ENCODE assay signal across 12 cellular contexts in the genomic region with DNA sequence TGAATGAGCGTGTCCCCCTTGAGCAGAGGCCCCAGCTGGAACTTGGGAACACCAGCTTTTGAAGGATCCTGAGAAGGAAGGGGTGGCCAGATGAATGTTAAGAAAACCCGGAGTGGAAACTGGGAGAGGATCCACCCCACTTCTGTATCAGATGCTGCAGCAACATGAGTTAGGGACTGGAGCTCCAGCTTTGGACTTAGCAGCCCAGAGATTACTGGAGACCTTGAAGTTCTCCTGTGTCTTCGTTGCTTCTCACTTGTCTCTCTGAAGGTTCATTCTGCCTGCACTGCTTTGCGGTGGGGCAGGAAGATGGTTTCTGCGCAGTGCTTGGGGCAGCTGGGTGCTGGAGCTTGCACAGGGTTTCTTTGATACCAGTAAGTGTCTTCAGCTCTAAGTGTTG. TPM values are rescaled to one million over a fixed set of nuclear protein-coding genes. Genes with fewer than 3 reads are reported as not detected.
DNase-seq lines count a peak whose midpoint lies in the region; ATAC-seq, FAIRE-seq and TF ChIP-seq lines count a peak whose summit lies in the region.
"Had no signal": no experiment of that assay in that cellular context is flagged by ENCODE, and none has a peak within 500 bp of the region (broad histone marks: within the 10 kb centered on the region; RNA-seq: fewer than 3 reads in every experiment).

No MANE protein-coding gene starts in this region.

- H3K9ac ChIP-seq in endothelial cell of umbilical vein (replicated peaks; ENCODE audit: extremely low read depth, insufficient read depth, low read length) (no peak overlapping the region), trophoblast cell (ENCODE audit: low read length) (no peak overlapping the region)

- DNase-seq in activated naive CD4-positive, alpha-beta T cell treated with anti-CD3 and anti-CD28 coated beads, Interleukin-2, amount 50 U/mL, for 72 hours (ENCODE audit: low spot score in 2 of 2) = no peak
- DNase-seq in activated naive CD4-positive, alpha-beta T cell treated with anti-CD3 and anti-CD28 coated beads, Interleukin-2, amount 50 U/mL, for 16 hours = no peak
- peak; percentile 34 for DNase-seq in RPMI7951 (ENCODE audit: low read depth)
- DNase-seq in endothelial cell of umbilical vein (ENCODE audit: low read depth, low spot score) = no peak
- no peak for DNase-seq in trophoblast cell
- DNase-seq in GM19238 (ENCODE audit: insufficient read length, low spot score) = no peak
- no peak for DNase-seq in NOMO-1 treated with dmso at 0.1 percent for 144 hours (lab: John Stamatoyannopoulos, UW; ENCODE audit: unreplicated experiment)
- DNase-seq in progenitor cell of endocrine pancreas (ENCODE audit: low spot score, unreplicated experiment) = no peak
- DNase-seq: activated effector memory CD4-positive, alpha-beta T cell treated with anti-CD3 and anti-CD28 coated beads, Interleukin-2, amount 50 U/mL, for 16 hours; NCI-H345 had no signal

- H2BK12ac ChIP-seq in trophoblast cell (ENCODE audit: low read length) = no peak overlapping the region

- intact Hi-C loops in endothelial cell of umbilical vein (cut with micrococcal nuclease) = no loop called here

- CTCF ChIA-PET in endothelial cell of umbilical vein (lab: Charles Lee) = no interaction called here

- peak; percentile 46 for FAIRE-seq in endothelial cell of umbilical vein (lab: Jason Lieb, UNC)

- H3K36me3 ChIP-seq in endothelial cell of umbilical vein (ENCODE audit: control insufficient read depth in 2 of 2, extremely low read depth in 1 of 2, insufficient read depth in 2 of 2, low read length in 2 of 2) (peaks cover 2% of the 10 kb centered on the region in 2 experiments), trophoblast cell (ENCODE audit: control insufficient read depth in 1 of 2, insufficient read depth in 2 of 2, low read length in 2 of 2) (peaks cover 0 to 7% of the 10 kb centered on the region in 2 experiments)

- H3K27me3 ChIP-seq in endothelial cell of umbilical vein (ENCODE audit: control insufficient read depth in 2 of 2, insufficient read depth in 2 of 2, low read length in 2 of 2) (no peaks in the 10 kb centered on the region), trophoblast cell (ENCODE audit: insufficient read depth, low read length) (no peaks in the 10 kb centered on the region)
- H3K27me3 ChIP-seq: esophagus muscularis mucosa had no signal

- H3K23ac ChIP-seq in trophoblast cell (ENCODE audit: low read length) = no peak overlapping the region

- H3K27ac Mint-ChIP-seq in activated naive CD4-positive, alpha-beta T cell treated with anti-CD3 and anti-CD28 coated beads, Interleukin-2, amount 50 U/mL, for 72 hours = peak overlapping the region; percentile 13 to 67
- no peak overlapping the region for H3K27ac Mint-ChIP-seq in progenitor cell of endocrine pancreas
- H3K27ac Mint-ChIP-seq: T-helper 2 cell treated with Interferon-gamma antibody and Interleukin-4, amounts not matched to agents 5 μg/mL and 100 μg/mL, for 36 hours had no signal

- H3K4me3 ChIP-seq in endothelial cell of umbilical vein (replicated peaks in 1 of 3; ENCODE audit: insufficient read depth in 1 of 3, low read depth in 1 of 3, low read length in 3 of 3) = no peak overlapping the region
- no peak overlapping the region for H3K4me3 ChIP-seq in trophoblast cell (ENCODE audit: low read depth, low read length)
- H3K4me3 ChIP-seq: esophagus muscularis mucosa had no signal

- no peaks in the 10 kb centered on the region for H3K9me1 ChIP-seq in endothelial cell of umbilical vein (replicated peaks; ENCODE audit: control insufficient read depth, extremely low read depth, insufficient read depth, low read length)

- no peak overlapping the region for H2AFZ ChIP-seq in endothelial cell of umbilical vein (ENCODE audit: low read depth, low read length)
- H2AFZ ChIP-seq in trophoblast cell (ENCODE audit: insufficient read depth, low read length, poor library complexity) = no peak overlapping the region

- no peak overlapping the region for H2BK120ac ChIP-seq in trophoblast cell (ENCODE audit: insufficient read depth, low read length, poor library complexity)

- no TSS peak for BruUV-seq in endothelial cell of umbilical vein (replicated peaks; lab: Mats Ljungman, UMichigan)

- H3K4me1 Mint-ChIP-seq in progenitor cell of endocrine pancreas (ENCODE audit: low read depth) = peaks cover 11% of the 10 kb centered on the region

- peaks cover 0 to 56% of the 10 kb centered on the region in 2 donors for H3K36me3 Mint-ChIP-seq in activated naive CD4-positive, alpha-beta T cell treated with anti-CD3 and anti-CD28 coated beads, Interleukin-2, amount 50 U/mL, for 72 hours
- peaks cover 8% of the 10 kb centered on the region for H3K36me3 Mint-ChIP-seq in progenitor cell of endocrine pancreas (ENCODE audit: insufficient read depth)

- H2AK5ac ChIP-seq in trophoblast cell (ENCODE audit: low read length) = no peak overlapping the region

- peak overlapping the region; percentile 16 for H3K4ac ChIP-seq in trophoblast cell (ENCODE audit: low read depth, low read length)

- H3K27me3 Mint-ChIP-seq in progenitor cell of endocrine pancreas = no peaks in the 10 kb centered on the region

- H4K20me1 ChIP-seq in endothelial cell of umbilical vein (replicated peaks; ENCODE audit: control insufficient read depth, extremely low read depth, insufficient read depth, low read length) = peaks cover 12% of the 10 kb centered on the region

- peaks cover 94% of the 10 kb centered on the region for H3K79me2 ChIP-seq in endothelial cell of umbilical vein (ENCODE audit: control insufficient read depth, insufficient read depth, low read length)
- peaks cover 4% of the 10 kb centered on the region for H3K79me2 ChIP-seq in trophoblast cell (ENCODE audit: control insufficient read depth, insufficient read depth, low read length, poor library complexity)

- TF ChIP-seq CTCF in endothelial cell of umbilical vein (IDR thresholded peaks at IDR 0.05; ENCODE audit: extremely low read depth in 1 of 2, insufficient read depth in 1 of 2, low read depth in 1 of 2, low read length in 2 of 2) (no peak), progenitor cell of endocrine pancreas (IDR thresholded peaks at IDR 0.05; ENCODE audit: unreplicated experiment) (no peak)

- no peak overlapping the region for H3K14ac ChIP-seq in trophoblast cell (ENCODE audit: low read length)

- H3K27ac ChIP-seq in endothelial cell of umbilical vein (ENCODE audit: insufficient read depth, low read depth, low read length) = no peak overlapping the region
- no peak overlapping the region for H3K27ac ChIP-seq in trophoblast cell (ENCODE audit: low read depth, low read length)
- H3K27ac ChIP-seq: esophagus muscularis mucosa had no signal

- no peak overlapping the region for H3K4me3 Mint-ChIP-seq in progenitor cell of endocrine pancreas (ENCODE audit: low read depth)
- H3K4me3 Mint-ChIP-seq: T-helper 2 cell treated with Interferon-gamma antibody and Interleukin-4, amounts not matched to agents 5 μg/mL and 100 μg/mL, for 36 hours had no signal

- dilution Hi-C loops in endothelial cell of umbilical vein (cut with MboI; ENCODE audit: extremely low pct_ligation_motif_present, low sequenced_read_pairs) = no loop called here

- no peaks in the 10 kb centered on the region for H3K9me3 Mint-ChIP-seq in activated naive CD4-positive, alpha-beta T cell treated with anti-CD3 and anti-CD28 coated beads, Interleukin-2, amount 50 U/mL, for 72 hours
- H3K9me3 Mint-ChIP-seq in progenitor cell of endocrine pancreas (ENCODE audit: low read depth) = no peaks in the 10 kb centered on the region
- H3K9me3 Mint-ChIP-seq: T-helper 2 cell treated with Interferon-gamma antibody and Interleukin-4, amounts not matched to agents 5 μg/mL and 100 μg/mL, for 36 hours had no signal

- no peak for ATAC-seq in activated naive CD4-positive, alpha-beta T cell treated with anti-CD3 and anti-CD28 coated beads, Interleukin-2, amount 50 U/mL, for 72 hours

- no peak overlapping the region for H4K12ac ChIP-seq in trophoblast cell (ENCODE audit: low read depth, low read length)

- no peak overlapping the region for H2BK5ac ChIP-seq in trophoblast cell (ENCODE audit: low read depth, low read length, poor library complexity)

- no peak overlapping the region for H4K91ac ChIP-seq in trophoblast cell (ENCODE audit: low read depth, low read length)

- H3K4me2 ChIP-seq in endothelial cell of umbilical vein (ENCODE audit: insufficient read depth, low read length) (no peak overlapping the region), trophoblast cell (ENCODE audit: low read length) (no peak overlapping the region)

- POLR2A ChIA-PET in endothelial cell of umbilical vein (lab: Charles Lee) = no interaction called here

- no peak overlapping the region for H4K8ac ChIP-seq in trophoblast cell (ENCODE audit: low read depth, low read length)

- H3K9me3 ChIP-seq in endothelial cell of umbilical vein (replicated peaks; ENCODE audit: control insufficient read depth, insufficient read depth, low read length) = no peaks in the 10 kb centered on the region
- no peaks in the 10 kb centered on the region for H3K9me3 ChIP-seq in trophoblast cell (ENCODE audit: insufficient read depth, low read depth, low read length)
- H3K9me3 ChIP-seq: esophagus muscularis mucosa had no signal

- peaks cover 2% of the 10 kb centered on the region for H3K79me1 ChIP-seq in trophoblast cell (ENCODE audit: low read length)

- no peak overlapping the region for H3K18ac ChIP-seq in trophoblast cell (ENCODE audit: low read length)

- no CpG with 5 or more reads among the region's 5 CpGs for WGBS in trophoblast cell (ENCODE audit: extremely low coverage, insufficient coverage, insufficient read length)

- H3K4me1 ChIP-seq in endothelial cell of umbilical vein (ENCODE audit: control insufficient read depth, extremely low read depth, insufficient read depth, low read length) (no peaks in the 10 kb centered on the region), trophoblast cell (ENCODE audit: control insufficient read depth in 1 of 2, insufficient read depth in 2 of 2, low read length in 2 of 2) (peaks cover 0 to 3% of the 10 kb centered on the region in 2 experiments)

- no peak for TF ChIP-seq POLR2A in endothelial cell of umbilical vein (IDR thresholded peaks at IDR 0.05; ENCODE audit: low read depth, low read length)

RNA-seq across cellular contexts. Expression of gene TMEM248, which starts 9.3 kb away (rescaled TPM):
- total RNA-seq in activated naive CD4-positive, alpha-beta T cell treated with anti-CD3 and anti-CD28 coated beads, Interleukin-2, amount 50 U/mL, for 72 hours = 10 to 100 TPM; 67.4 to 81.1 TPM
- total RNA-seq in RPMI7951 (2014; rRNA removed; shearing (Covaris generic)) = 102 and 120 TPM in 2 replicates
- total RNA-seq in endothelial cell of umbilical vein (97.6 and 107 TPM in 2 replicates), progenitor cell of endocrine pancreas (71.8 and 77.2 TPM in 2 replicates)
- polyA plus RNA-seq in endothelial cell of umbilical vein = 220 and 301 TPM in 2 replicates
- polyA plus RNA-seq in endothelial cell of umbilical vein (2011; cell fraction: cytosol; rRNA removed) = 219 and 226 TPM in 2 replicates
- 149 TPM in 2 replicates for polyA plus RNA-seq in endothelial cell of umbilical vein (2011; cell fraction: nucleus; rRNA removed)
- polyA plus RNA-seq in endothelial cell of umbilical vein (2012) = 59.6 and 79.1 TPM in 2 replicates
- 300 and 326 TPM in 2 replicates for polyA minus RNA-seq in endothelial cell of umbilical vein
- 72.5 TPM for polyA minus RNA-seq in endothelial cell of umbilical vein (2011; cell fraction: cytosol; rRNA and poly(A)+ RNA removed)
- 62.2 and 69.8 TPM in 2 replicates for polyA minus RNA-seq in endothelial cell of umbilical vein (2011; cell fraction: nucleus; rRNA and poly(A)+ RNA removed)
- polyA plus RNA-seq in trophoblast cell (2013) = 92.6 and 97.8 TPM in 2 replicates
